8 cellular contexts compared by ENCODE assay signal in genomic region chr2:232698552-232699091, GRCh38. TPM values are rescaled to one million over a fixed set of nuclear protein-coding genes. Genes with fewer than 3 reads are reported as not detected.
DNase-seq lines count a peak whose midpoint lies in the region; ATAC-seq and TF ChIP-seq lines count a peak whose summit lies in the region.
"Had no signal": no experiment of that assay in that cellular context is flagged by ENCODE, and none has a peak within 500 bp of the region (broad histone marks: within the 10 kb centered on the region; RNA-seq: fewer than 3 reads in every experiment).

No MANE protein-coding gene starts in this region.

- no peak for ATAC-seq in GM21390 (IDR thresholded peaks at IDR 0.05; ENCODE audit: unreplicated experiment)
- no peak for ATAC-seq in HG03095 (IDR thresholded peaks at IDR 0.05; ENCODE audit: unreplicated experiment)

- TF ChIP-seq CTCF in HEK293 (tag by site-specific recombination; IDR thresholded peaks at IDR 0.05) (no peak), VCaP (conservative IDR thresholded peaks at IDR 0.05) (no peak), fibroblast of the aortic adventitia (IDR thresholded peaks at IDR 0.05; ENCODE audit: insufficient read depth, low read length) (no peak)

- H3K4me1 ChIP-seq in HEK293 (ENCODE audit: control insufficient read depth, insufficient read depth, low read length), result peaks cover 16% of the 10 kb centered on the region
- H3K4me1 ChIP-seq in skeletal muscle satellite cell (ENCODE audit: control insufficient read depth, insufficient read depth, low read length), result peaks cover 19% of the 10 kb centered on the region

- H3K27me3 ChIP-seq in skeletal muscle satellite cell (ENCODE audit: control insufficient read depth, insufficient read depth, low read length), result no peaks in the 10 kb centered on the region

- H3K9me3 ChIP-seq in HEK293 (ENCODE audit: control insufficient read depth, insufficient read depth, low read depth, low read length) (no peaks in the 10 kb centered on the region), skeletal muscle satellite cell (replicated peaks; ENCODE audit: low read length) (no peaks in the 10 kb centered on the region)

- peak overlapping the region; percentile 96 for H3K9ac ChIP-seq in skeletal muscle satellite cell (ENCODE audit: low read depth, low read length)

- CTCF ChIA-PET in HEK293 (lab: Yijun Ruan, JAX), result no interaction called here

- H3K36me3 ChIP-seq in HEK293 (ENCODE audit: control insufficient read depth in 2 of 2, insufficient read depth in 1 of 2, low read length in 2 of 2) (peaks cover 5 to 30% of the 10 kb centered on the region in 2 experiments; a peak in 2 of 3 replicates), skeletal muscle satellite cell (ENCODE audit: insufficient read depth, low read length) (peaks cover 4% of the 10 kb centered on the region)

- peak overlapping the region; percentile 84 for H3K4me2 ChIP-seq in skeletal muscle satellite cell (ENCODE audit: low read length)

- POLR2A ChIA-PET in HEK293 (lab: Yijun Ruan, JAX), result interaction anchor here (1.1 kb wide), 1 partner anchor 64 kb away, joined by 3 read pairs; no protein-coding TSS in a partner anchor

- H3K4me3 ChIP-seq in HEK293 (ENCODE audit: low read depth, low read length) (peak overlapping the region; percentile 95), fibroblast of the aortic adventitia (ENCODE audit: low read depth, low read length) (peak overlapping the region; percentile 99), skeletal muscle satellite cell (ENCODE audit: low read length) (peak overlapping the region; percentile 96)

- DNase-seq in fibroblast of the aortic adventitia (ENCODE audit: low read depth) (peak; percentile 11), NCI-H1105 (lab: John Stamatoyannopoulos, UW) (no peak)
- DNase-seq: NCI-H524 treated with DMSO at 0.1 percent for 48 hours had no signal

- H3K27ac ChIP-seq in HEK293 (ENCODE audit: extremely low read depth, low read depth, low read length) (no peak overlapping the region), VCaP (peak overlapping the region; percentile 95)

TF ChIP-seq in HEK293, 187 proteins besides CTCF, POLR2A, EP300 and RAD21:
- TF ChIP-seq ZIC2 (tag by site-specific recombination; IDR thresholded peaks at IDR 0.05), result no peak

RNA-seq across cellular contexts. Expression of gene GIGYF2, which starts 1.5 kb away (rescaled TPM):
- 58.5 and 139 TPM in 2 replicates for total RNA-seq in fibroblast of the aortic adventitia (ENCODE audit: low replicate concordance)
- total RNA-seq in skeletal muscle satellite cell (2012; rRNA removed), result 42.6 and 51.2 TPM in 2 replicates
